9 cellular contexts compared by ENCODE assay signal in genomic region chr17:700504-701094, GRCh38. TPM values are rescaled to one million over a fixed set of nuclear protein-coding genes. Genes with fewer than 3 reads are reported as not detected.
DNase-seq lines count a peak whose midpoint lies in the region; ATAC-seq, FAIRE-seq and TF ChIP-seq lines count a peak whose summit lies in the region.
"Had no signal": no experiment of that assay in that cellular context is flagged by ENCODE, and none has a peak within 500 bp of the region (broad histone marks: within the 10 kb centered on the region; RNA-seq: fewer than 3 reads in every experiment).

No MANE protein-coding gene starts in this region.

- H3K36me3 ChIP-seq in PC-3 (ENCODE audit: low read depth, low read length) (peaks cover 12% of the 10 kb centered on the region), endodermal cell (ENCODE audit: control insufficient read depth, insufficient read depth, low read length) (peaks cover 27% of the 10 kb centered on the region)

- H3K36me3 Mint-ChIP-seq in endodermal cell (ENCODE audit: low read depth) (peaks cover 28% of the 10 kb centered on the region), natural killer cell (peaks cover 9% of the 10 kb centered on the region)

- no peak overlapping the region for H3K4me2 ChIP-seq in PC-3 (ENCODE audit: low read length)

- 45 to 60% methylated on average over 1 of the region's 1 CpG for WGBS in endodermal cell (ENCODE audit: insufficient coverage in 1 of 2, insufficient read length in 1 of 2), 2 experiments

- CTCF ChIA-PET in PC-3 (lab: Charles Lee) = interaction anchor here (0.6 to 3.0 kb wide), 3 partner anchors 15 to 288 kb away, joined by 3 to 32 read pairs (median 3); no protein-coding TSS in a partner anchor

- H2AFZ ChIP-seq in PC-3 (ENCODE audit: low read length) = no peak overlapping the region

- H3K27me3 Mint-ChIP-seq in endodermal cell (ENCODE audit: insufficient read depth) (no peaks in the 10 kb centered on the region), natural killer cell (ENCODE audit: low read depth in 2 of 2) (no peaks in the 10 kb centered on the region)

- no peaks in the 10 kb centered on the region for H3K9me2 ChIP-seq in PC-3 (replicated peaks; ENCODE audit: low read length)

- H3K4me1 ChIP-seq in PC-3 (ENCODE audit: insufficient read depth, low read length) (peaks cover 13% of the 10 kb centered on the region), endodermal cell (ENCODE audit: control insufficient read depth, insufficient read depth, low read length) (no peaks in the 10 kb centered on the region)

- H3K79me2 ChIP-seq in PC-3 (ENCODE audit: low read length) = peaks cover 28% of the 10 kb centered on the region

- no TSS peak for BruUV-seq in PC-3 (replicated peaks; lab: Mats Ljungman, UMichigan)

- H3K27ac ChIP-seq in PC-3 (ENCODE audit: low read length) = no peak overlapping the region
- no peak overlapping the region for H3K27ac ChIP-seq in endodermal cell (ENCODE audit: low read depth, low read length)
- H3K27ac ChIP-seq: epithelial cell of prostate had no signal

- POLR2A ChIA-PET in PC-3 (lab: Charles Lee; ENCODE audit: unreplicated experiment) = no interaction called here

- H3K4me1 Mint-ChIP-seq in endodermal cell (no peaks in the 10 kb centered on the region), natural killer cell (peaks cover 13% of the 10 kb centered on the region in 2 donors)

- H3K27me3 ChIP-seq in PC-3 (ENCODE audit: low read length) = no peaks in the 10 kb centered on the region
- no peaks in the 10 kb centered on the region for H3K27me3 ChIP-seq in endodermal cell (ENCODE audit: control insufficient read depth, insufficient read depth, low read length, poor library complexity, severe bottlenecking)

- no peaks in the 10 kb centered on the region for H3K9me3 ChIP-seq in PC-3 (ENCODE audit: low read length)
- H3K9me3 ChIP-seq in endodermal cell (ENCODE audit: control insufficient read depth, low read length) = no peaks in the 10 kb centered on the region

- H3K4me3 Mint-ChIP-seq in endodermal cell = no peak overlapping the region
- H3K4me3 Mint-ChIP-seq in natural killer cell = no peak overlapping the region

- H3K27ac Mint-ChIP-seq in endodermal cell (no peak overlapping the region), natural killer cell (no peak overlapping the region)

- H3F3A ChIP-seq in PC-3 (ENCODE audit: low read length, unreplicated experiment) = no peaks in the 10 kb centered on the region

- no peak overlapping the region for H3K9ac ChIP-seq in PC-3 (ENCODE audit: low read length)
- no peak overlapping the region for H3K9ac ChIP-seq in endodermal cell (ENCODE audit: extremely low read depth, low read length, poor library complexity, severe bottlenecking)

- H3K9me3 Mint-ChIP-seq in endodermal cell (no peaks in the 10 kb centered on the region), natural killer cell (no peaks in the 10 kb centered on the region)

- ATAC-seq in PC-3 (0 out of 2 replicates have a peak, but pooled peaks have one; percentile 35), natural killer cell (peak; percentile 61 to 78 (median 73)), GM21367 (IDR thresholded peaks at IDR 0.05; ENCODE audit: unreplicated experiment) (no peak)

- FAIRE-seq in GM12891 (lab: Jason Lieb, UNC) = no peak

- no peak for TF ChIP-seq POLR2A in GM12891 (IDR thresholded peaks at IDR 0.05; ENCODE audit: low read depth, low read length)

- DNase-seq in AG20443 (ENCODE audit: low spot score) (peak; percentile 55), GM12891 (ENCODE audit: insufficient read length, low spot score) (peak; percentile 22), PC-3 (peak; percentile 35), endodermal cell (no peak), natural killer cell (no peak), DMS153 (lab: John Stamatoyannopoulos, UW) (no peak), NCI-H1436 treated with DMSO at 0.1 percent for 48 hours (lab: John Stamatoyannopoulos, UW) (no peak)

- H4K20me1 ChIP-seq in PC-3 (ENCODE audit: low read length) = no peaks in the 10 kb centered on the region

- TF ChIP-seq CTCF in PC-3 (conservative IDR thresholded peaks at IDR 0.05; ENCODE audit: low read depth, low read length) = peak; percentile 66
- TF ChIP-seq CTCF in endodermal cell (conservative IDR thresholded peaks at IDR 0.05) = peak; percentile 91
- peak; percentile 86 for TF ChIP-seq CTCF in natural killer cell (IDR thresholded peaks at IDR 0.05)

- intact Hi-C loops in PC-3 (cut with micrococcal nuclease) = loop anchor here (2.0 kb wide), 1 partner anchor 288 kb away; no protein-coding TSS in a partner anchor
- intact Hi-C loops in natural killer cell (cut with micrococcal nuclease) = loop anchor here (1.0 to 5.0 kb wide), 2 partner anchors 288 to 558 kb away; a partner anchor contains a TSS

- no peak overlapping the region for H3K4me3 ChIP-seq in PC-3 (ENCODE audit: low read length)
- no peak overlapping the region for H3K4me3 ChIP-seq in endodermal cell (ENCODE audit: low read length)

TF ChIP-seq in GM12891, 5 proteins besides CTCF, POLR2A, EP300 and RAD21:
- TF ChIP-seq TAF1 (IDR thresholded peaks at IDR 0.05; ENCODE audit: low read depth, low read length) (no peak), PAX5 (IDR thresholded peaks at IDR 0.05; ENCODE audit: insufficient read depth, low read length, severe bottlenecking) (no peak), SPI1 (IDR thresholded peaks at IDR 0.05; ENCODE audit: low read depth, low read length) (no peak), POU2F2 (IDR thresholded peaks at IDR 0.05; ENCODE audit: low read depth, low read length) (no peak), POLR2AphosphoS5 (IDR thresholded peaks at IDR 0.05; ENCODE audit: low read depth, low read length) (no peak)

RNA-seq across cellular contexts. Expression of gene VPS53, which starts 14.0 kb away (rescaled TPM):
- polyA plus RNA-seq in GM12891 (2012; ENCODE audit: low read depth, missing spikeins) = 13.8 TPM
- total RNA-seq in PC-3 (2014; rRNA removed) (14.5 and 21.9 TPM in 2 replicates), endodermal cell (10 to 100 TPM; 59.8 to 63.2 TPM), natural killer cell (100 to 1,000 TPM in 1 of 3 donors, 10 to 100 TPM in 2; 82.8 to 102 (median 89.1) TPM)
- 38.0 TPM for polyA plus RNA-seq in endodermal cell (2013, experiment 1 of 2)
- 39.8 TPM for polyA plus RNA-seq in endodermal cell (2013, experiment 2 of 2)

RNA-seq across cellular contexts. Expression of gene TLCD3A, which starts 31.8 kb away (rescaled TPM):
- 19.3 TPM for polyA plus RNA-seq in GM12891 (2012; ENCODE audit: low read depth, missing spikeins)
- 10.0 and 13.9 TPM in 2 replicates for total RNA-seq in PC-3 (2014; rRNA removed)
- total RNA-seq in endodermal cell = 10 to 100 TPM; 16.6 to 28.8 TPM
- 17.4 TPM for polyA plus RNA-seq in endodermal cell (2013, experiment 1 of 2)
- 21.0 TPM for polyA plus RNA-seq in endodermal cell (2013, experiment 2 of 2)
- total RNA-seq in natural killer cell = 1 to 10 TPM in 2 of 3 donors, under 1 TPM in 1; 0.75 to 3.1 (median 1.8) TPM

RNA-seq across cellular contexts. Expression of gene GEMIN4, which starts 51.5 kb away (rescaled TPM):
- polyA plus RNA-seq in GM12891 (2012; ENCODE audit: low read depth, missing spikeins) = 21.8 TPM
- total RNA-seq in PC-3 (2014; rRNA removed) = 24.6 and 25.0 TPM in 2 replicates
- total RNA-seq in endodermal cell = 10 to 100 TPM; 30.3 to 36.2 TPM
- polyA plus RNA-seq in endodermal cell (2013, experiment 1 of 2) = 27.3 TPM
- polyA plus RNA-seq in endodermal cell (2013, experiment 2 of 2) = 24.4 TPM
- total RNA-seq in natural killer cell = 10 to 100 TPM; 13.7 to 17.1 (median 13.7) TPM

Comparison
In these comparisons a context has a peak if more than half of its experiments do, and no peak if none do; other contexts are left out.
1. DNase-seq: peak in AG20443 (single experiment), GM12891 (single experiment) and PC-3 (single experiment); none in endodermal cell (single experiment), natural killer cell (single experiment), DMS153 (single experiment) and NCI-H1436 treated with DMSO at 0.1 percent for 48 hours (single experiment).
2. Peak in every context shown above with its lines, with median percentiles within 50 percentile points of each other: CTCF ChIP-seq.